ENCODE assay signal across 15 cellular contexts in the genomic region with DNA sequence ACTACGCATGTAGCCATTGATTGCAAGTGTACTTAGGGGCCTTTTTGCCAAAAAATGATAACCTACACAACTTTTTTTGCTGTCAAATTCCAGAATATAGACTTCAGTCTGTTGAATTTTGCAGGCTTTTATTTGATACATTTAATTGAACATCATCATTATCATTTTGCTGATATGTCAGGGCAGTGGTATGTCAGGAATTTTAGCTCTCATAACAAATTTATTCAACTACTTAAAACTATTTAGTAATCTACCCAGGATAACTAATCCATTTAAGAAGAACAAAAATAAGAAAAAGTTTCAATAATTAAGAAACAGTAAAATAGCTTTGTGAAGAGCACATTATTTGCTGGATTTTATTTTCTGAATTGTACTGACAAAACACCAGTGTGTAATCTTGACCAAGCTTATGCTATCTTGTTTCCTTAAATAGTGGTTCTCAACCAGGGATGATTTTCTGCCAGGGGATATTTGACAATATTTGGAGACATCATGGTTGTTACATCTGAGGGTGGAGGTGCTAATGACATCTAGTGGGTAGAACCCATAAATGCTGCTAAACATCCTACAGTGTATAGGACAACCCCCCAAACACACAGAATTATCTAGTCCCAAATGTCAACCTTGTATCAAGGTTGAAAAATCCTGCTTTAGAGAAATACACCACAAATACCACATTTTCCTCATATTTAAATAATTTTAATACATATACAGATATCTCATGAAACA. TPM values are rescaled to one million over a fixed set of nuclear protein-coding genes. Genes with fewer than 3 reads are reported as not detected.
DNase-seq lines count a peak whose midpoint lies in the region; ATAC-seq and TF ChIP-seq lines count a peak whose summit lies in the region.
"Had no signal": no experiment of that assay in that cellular context is flagged by ENCODE, and none has a peak within 500 bp of the region (broad histone marks: within the 10 kb centered on the region; RNA-seq: fewer than 3 reads in every experiment).

No MANE protein-coding gene starts in this region.

- DNase-seq in fibroblast of the aortic adventitia (ENCODE audit: low read depth) (peak; percentile 27), OCI-LY7 (ENCODE audit: low spot score) (no peak), prostate gland (ENCODE audit: low spot score) (no peak)
- DNase-seq: ACHN; activated CD8-positive, alpha-beta memory T cell treated with anti-CD3 and anti-CD28 coated beads, Interleukin-2, amount 50 U/mL, for 4 hours; central memory CD4-positive, alpha-beta T cell; NCI-H1436 treated with DMSO at 0.1 percent for 48 hours; posterior cingulate gyrus; SIG-M5; upper lobe of right lung had no signal

- POLR2A ChIA-PET in OCI-LY7 (lab: Charles Lee): no interaction called here

- no peak overlapping the region for H3K4me3 ChIP-seq in BLaER1 treated with 17β-estradiol and CSF1 and Interleukin-3, amounts not matched to agents 10 nM and 100 nM
- no peak overlapping the region for H3K4me3 ChIP-seq in fibroblast of the aortic adventitia (ENCODE audit: low read depth, low read length)
- H3K4me3 ChIP-seq in OCI-LY7 (ENCODE audit: low read depth, low read length, poor library complexity, severe bottlenecking): no peak overlapping the region
- no peak overlapping the region for H3K4me3 ChIP-seq in prostate gland
- H3K4me3 ChIP-seq: upper lobe of right lung had no signal

- H2AFZ ChIP-seq in OCI-LY7 (ENCODE audit: low read length): no peak overlapping the region

- no peak overlapping the region for H3K27ac ChIP-seq in BLaER1 treated with 17β-estradiol and CSF1 and Interleukin-3, amounts not matched to agents 10 nM and 100 nM
- H3K27ac ChIP-seq in OCI-LY7 (ENCODE audit: low read depth, low read length, poor library complexity, severe bottlenecking) (no peak overlapping the region), prostate gland (no peak overlapping the region)
- H3K27ac ChIP-seq: upper lobe of right lung had no signal

- TF ChIP-seq POLR2A in prostate gland (IDR thresholded peaks at IDR 0.05): no peak

- 93% methylated on average over 1 of the region's 1 CpG for WGBS in prostate gland

- no peaks in the 10 kb centered on the region for H3K79me2 ChIP-seq in OCI-LY7 (ENCODE audit: insufficient read depth, low read depth, low read length)

- H3K36me3 ChIP-seq in BLaER1 treated with 17β-estradiol and CSF1 and Interleukin-3, amounts not matched to agents 10 nM and 100 nM: no peaks in the 10 kb centered on the region
- H3K36me3 ChIP-seq in OCI-LY7 (ENCODE audit: insufficient read depth, low read length) (no peaks in the 10 kb centered on the region), prostate gland (no peaks in the 10 kb centered on the region)
- H3K36me3 ChIP-seq: upper lobe of right lung had no signal

- TF ChIP-seq CTCF in fibroblast of the aortic adventitia (IDR thresholded peaks at IDR 0.05; ENCODE audit: insufficient read depth, low read length): no peak
- TF ChIP-seq CTCF in OCI-LY7 (conservative IDR thresholded peaks at IDR 0.05; ENCODE audit: low read length): no peak
- no peak for TF ChIP-seq CTCF in prostate gland (IDR thresholded peaks at IDR 0.05)

- CTCF ChIA-PET in OCI-LY7 (lab: Charles Lee; ENCODE audit: unreplicated experiment): interaction anchor here (0.6 to 0.9 kb wide), 2 partner anchors 92 to 362 kb away, joined by 3 read pairs; no protein-coding TSS in a partner anchor

- intact Hi-C loops in OCI-LY7 (cut with micrococcal nuclease; ENCODE audit: unreplicated experiment) (no loop called here), prostate gland (cut with DNase I) (no loop called here)

- no TSS peak for BruUV-seq in OCI-LY7 (replicated peaks; lab: Mats Ljungman, UMichigan)

- H3K9me3 ChIP-seq in BLaER1 treated with 17β-estradiol and CSF1 and Interleukin-3, amounts not matched to agents 10 nM and 100 nM (replicated peaks in 1 of 11): no peaks in the 10 kb centered on the region
- H3K9me3 ChIP-seq in OCI-LY7 (ENCODE audit: low read length) (no peaks in the 10 kb centered on the region), prostate gland (no peaks in the 10 kb centered on the region)
- H3K9me3 ChIP-seq: upper lobe of right lung had no signal

- no peak overlapping the region for H3K9ac ChIP-seq in BLaER1 treated with 17β-estradiol and CSF1 and Interleukin-3, amounts not matched to agents 10 nM and 100 nM

- H3K9me2 ChIP-seq in OCI-LY7 (ENCODE audit: insufficient read depth, low read length): no peaks in the 10 kb centered on the region

- H4K20me1 ChIP-seq in BLaER1 treated with 17β-estradiol and CSF1 and Interleukin-3, amounts not matched to agents 10 nM and 100 nM: no peaks in the 10 kb centered on the region
- H4K20me1 ChIP-seq in OCI-LY7 (ENCODE audit: insufficient read depth, low read length): no peaks in the 10 kb centered on the region

- H3K4me2 ChIP-seq in BLaER1 treated with 17β-estradiol and CSF1 and Interleukin-3, amounts not matched to agents 10 nM and 100 nM: peak overlapping the region in 6 of 11 experiments; percentile 59 to 73 (median 67); a peak in 9 of 22 replicates
- no peak overlapping the region for H3K4me2 ChIP-seq in OCI-LY7 (ENCODE audit: low read length)

- peaks cover 4 to 16% (median 10%) of the 10 kb centered on the region in 10 experiments; a peak in 17 of 20 replicates for H3K4me1 ChIP-seq in BLaER1 treated with 17β-estradiol and CSF1 and Interleukin-3, amounts not matched to agents 10 nM and 100 nM
- H3K4me1 ChIP-seq in OCI-LY7 (ENCODE audit: insufficient read depth, low read length, poor library complexity, severe bottlenecking): no peaks in the 10 kb centered on the region
- H3K4me1 ChIP-seq in prostate gland (replicated peaks): no peaks in the 10 kb centered on the region
- H3K4me1 ChIP-seq: upper lobe of right lung had no signal

- H3K27me3 ChIP-seq in BLaER1 treated with 17β-estradiol and CSF1 and Interleukin-3, amounts not matched to agents 10 nM and 100 nM: no peaks in the 10 kb centered on the region
- no peaks in the 10 kb centered on the region for H3K27me3 ChIP-seq in prostate gland (replicated peaks; ENCODE audit: insufficient read depth)
- H3K27me3 ChIP-seq: upper lobe of right lung had no signal

- ATAC-seq in GM19043 (IDR thresholded peaks at IDR 0.05; ENCODE audit: low read depth, unreplicated experiment): peak; percentile 22
- peak; percentile 47 for ATAC-seq in HG03520 (IDR thresholded peaks at IDR 0.05; ENCODE audit: unreplicated experiment)
- ATAC-seq in GM19328 (IDR thresholded peaks at IDR 0.05; ENCODE audit: unreplicated experiment): no peak
- ATAC-seq in esophagus mucosa: no peak
- ATAC-seq: upper lobe of right lung had no signal

RNA-seq across cellular contexts. Expression of gene TTN, which starts 12.1 kb away (rescaled TPM):
- total RNA-seq in fibroblast of the aortic adventitia (ENCODE audit: low replicate concordance) (0.16 and 5.5 TPM in 2 replicates), OCI-LY7 (2022) (under 0.01 and 0.02 TPM in 2 replicates), prostate gland (10 to 100 TPM; 10.3 to 36.8 TPM), esophagus mucosa (1.5 TPM)
- 0.03 and 0.19 TPM in 2 replicates for total RNA-seq in OCI-LY7 (2014; rRNA removed; shearing (Covaris generic))

Comparison
In these comparisons a context has a peak if more than half of its experiments do, and no peak if none do; other contexts are left out.
1. ATAC-seq: peak in GM19043 (single experiment) and HG03520 (single experiment); none in GM19328 (single experiment) and esophagus mucosa (single experiment).